Comparison of ENCODE assay signal across 11 cellular contexts in genomic region chr6:10256113-10256690, GRCh38.
A peak's percentile ranks its signal among the peaks of the same experiment; 100 is the strongest.
DNase-seq lines count a peak whose midpoint lies in the region; ATAC-seq and TF ChIP-seq lines count a peak whose summit lies in the region.
"Had no signal": no experiment of that assay in that cellular context is flagged by ENCODE, and none has a peak within 500 bp of the region (broad histone marks: within the 10 kb centered on the region; RNA-seq: fewer than 3 reads in every experiment).

No MANE protein-coding gene starts in this region.

- DNase-seq in AG20443 (ENCODE audit: low spot score) (peak; percentile 18), GM19238 (ENCODE audit: insufficient read length, low spot score) (peak; percentile 7), PC-3 (peak; percentile 63), fibroblast of villous mesenchyme (ENCODE audit: low read depth) (no peak), NCI-H524 treated with DMSO at 0.1 percent for 48 hours (lab: John Stamatoyannopoulos, UW) (no peak), gastrocnemius medialis (no peak)
- DNase-seq: esophagus squamous epithelium; NCI-H526 treated with DMSO at 0.1 percent for 48 hours; stimulated activated naive CD4-positive, alpha-beta T cell had no signal

- H3K9me2 ChIP-seq in PC-3 (replicated peaks; ENCODE audit: low read length), result no peaks in the 10 kb centered on the region

- H3K9ac ChIP-seq in PC-3 (ENCODE audit: low read length), result no peak overlapping the region

- H3K4me2 ChIP-seq in PC-3 (ENCODE audit: low read length), result no peak overlapping the region

- ATAC-seq in PC-3, result peak; percentile 64
- ATAC-seq in HG02840 (IDR thresholded peaks at IDR 0.05; ENCODE audit: low FRiP score, unreplicated experiment), result no peak
- no peak for ATAC-seq in gastrocnemius medialis
- no peak for ATAC-seq in GM21723 (IDR thresholded peaks at IDR 0.05; ENCODE audit: unreplicated experiment)

- H3K27me3 ChIP-seq in PC-3 (ENCODE audit: low read length), result no peaks in the 10 kb centered on the region
- no peaks in the 10 kb centered on the region for H3K27me3 ChIP-seq in gastrocnemius medialis
- H3K27me3 ChIP-seq: esophagus squamous epithelium had no signal

- no peak overlapping the region for H2AFZ ChIP-seq in PC-3 (ENCODE audit: low read length)

- H3K4me1 ChIP-seq in PC-3 (ENCODE audit: insufficient read depth, low read length) (no peaks in the 10 kb centered on the region), gastrocnemius medialis (no peaks in the 10 kb centered on the region)
- H3K4me1 ChIP-seq: esophagus squamous epithelium had no signal

- no peaks in the 10 kb centered on the region for H4K20me1 ChIP-seq in PC-3 (ENCODE audit: low read length)

- no TSS peak for BruUV-seq in PC-3 (replicated peaks; lab: Mats Ljungman, UMichigan)

- in situ Hi-C loops in gastrocnemius medialis (cut with MboI; ENCODE audit: low sequenced_read_pairs in 4 of 4), result no loop called here

- intact Hi-C loops in PC-3 (cut with micrococcal nuclease), result loop anchor here (1.0 to 5.0 kb wide), 3 partner anchors 61 to 159 kb away; partner anchors contain the start of gene TFAP2A
- intact Hi-C loops in gastrocnemius medialis (cut with DNase I; ENCODE audit: low total_unique reads), result no loop called here

- H3K79me2 ChIP-seq in PC-3 (ENCODE audit: low read length), result no peaks in the 10 kb centered on the region

- POLR2A ChIA-PET in PC-3 (lab: Charles Lee; ENCODE audit: unreplicated experiment), result interaction anchor here (0.5 kb wide), 1 partner anchor 149 kb away, joined by 4 read pairs; no protein-coding TSS in a partner anchor

- TF ChIP-seq POLR2A in gastrocnemius medialis (IDR thresholded peaks at IDR 0.05), result no peak

- no peaks in the 10 kb centered on the region for H3F3A ChIP-seq in PC-3 (ENCODE audit: low read length, unreplicated experiment)

- H3K9me3 ChIP-seq in PC-3 (ENCODE audit: low read length) (no peaks in the 10 kb centered on the region), gastrocnemius medialis (peaks cover 0 to 6% (median 0%) of the 10 kb centered on the region in 3 donors)

- CTCF ChIA-PET in PC-3 (lab: Charles Lee), result interaction anchor here (1.9 kb wide), 1 partner anchor 159 kb away, joined by 10 read pairs; the partner anchor contains the start of gene TFAP2A

- TF ChIP-seq CTCF in PC-3 (conservative IDR thresholded peaks at IDR 0.05; ENCODE audit: low read depth, low read length) (peak; percentile 71), fibroblast of villous mesenchyme (IDR thresholded peaks at IDR 0.05; ENCODE audit: insufficient read depth, low read depth, low read length) (peak; percentile 49), gastrocnemius medialis (IDR thresholded peaks at IDR 0.05 in 4 of 5, conservative IDR thresholded peaks at IDR 0.05 in 1 of 5) (peak in 1 of 5 experiments; percentile 18)

- H3K36me3 ChIP-seq in PC-3 (ENCODE audit: low read depth, low read length), result no peaks in the 10 kb centered on the region
- H3K36me3 ChIP-seq in gastrocnemius medialis, result no peaks in the 10 kb centered on the region
- H3K36me3 ChIP-seq: esophagus squamous epithelium had no signal

- no peak overlapping the region for H3K27ac ChIP-seq in PC-3 (ENCODE audit: low read length)
- H3K27ac ChIP-seq in gastrocnemius medialis, result no peak overlapping the region
- H3K27ac ChIP-seq: esophagus squamous epithelium had no signal

- H3K4me3 ChIP-seq in PC-3 (ENCODE audit: low read length) (no peak overlapping the region), fibroblast of villous mesenchyme (ENCODE audit: low read depth, low read length) (no peak overlapping the region), gastrocnemius medialis (no peak overlapping the region)
- H3K4me3 ChIP-seq: esophagus squamous epithelium had no signal

Comparison
In these comparisons a context has a peak if more than half of its experiments do, and no peak if none do; other contexts are left out.
1. DNase-seq: peak in AG20443 (single experiment), GM19238 (single experiment) and PC-3 (single experiment); none in fibroblast of villous mesenchyme (single experiment), NCI-H524 treated with DMSO at 0.1 percent for 48 hours (single experiment) and gastrocnemius medialis (0 of 2).